1 cellular context compared by ENCODE assay signal in the genomic region with DNA sequence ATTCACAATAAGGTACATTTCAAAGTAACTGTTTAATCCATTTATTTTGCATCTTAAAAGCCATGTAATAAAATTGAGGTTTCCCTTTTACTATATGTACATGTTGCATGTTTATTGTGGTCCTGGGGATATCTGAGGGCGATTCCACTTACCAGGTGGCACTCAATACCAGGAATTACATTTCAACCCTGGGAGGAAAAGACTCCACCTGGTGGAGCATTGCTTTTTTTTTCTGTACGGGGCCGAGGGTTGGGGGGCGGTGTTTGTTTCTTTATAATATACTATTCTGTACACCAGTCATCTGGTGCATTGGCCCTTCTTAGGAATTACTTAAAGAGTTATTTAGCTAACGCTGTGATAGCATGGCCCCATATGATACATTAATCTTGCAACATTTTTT.
TF ChIP-seq lines count a peak whose summit lies in the region.

No MANE protein-coding gene starts in this region.

TF ChIP-seq in SK-N-SH treated with all-trans-retinoic acid at 6 μM for 48 hours, 23 proteins besides CTCF, POLR2A, EP300 and RAD21 (continued from another document):
- no peak for TF ChIP-seq TSHZ2 (CRISPR knock-in tag; IDR thresholded peaks at IDR 0.05)
- no peak for TF ChIP-seq ESRRG (CRISPR knock-in tag; IDR thresholded peaks at IDR 0.05)
- no peak for TF ChIP-seq OSR1 (CRISPR knock-in tag; IDR thresholded peaks at IDR 0.05)
- no peak for TF ChIP-seq SNAI2 (CRISPR knock-in tag; IDR thresholded peaks at IDR 0.05)
TF ChIP-seq in SK-N-SH treated with all-trans-retinoic acid at 6 μM for 48 hours: peak in this region for 0.
